Comparison of ENCODE assay signal across 8 cellular contexts in the genomic region with DNA sequence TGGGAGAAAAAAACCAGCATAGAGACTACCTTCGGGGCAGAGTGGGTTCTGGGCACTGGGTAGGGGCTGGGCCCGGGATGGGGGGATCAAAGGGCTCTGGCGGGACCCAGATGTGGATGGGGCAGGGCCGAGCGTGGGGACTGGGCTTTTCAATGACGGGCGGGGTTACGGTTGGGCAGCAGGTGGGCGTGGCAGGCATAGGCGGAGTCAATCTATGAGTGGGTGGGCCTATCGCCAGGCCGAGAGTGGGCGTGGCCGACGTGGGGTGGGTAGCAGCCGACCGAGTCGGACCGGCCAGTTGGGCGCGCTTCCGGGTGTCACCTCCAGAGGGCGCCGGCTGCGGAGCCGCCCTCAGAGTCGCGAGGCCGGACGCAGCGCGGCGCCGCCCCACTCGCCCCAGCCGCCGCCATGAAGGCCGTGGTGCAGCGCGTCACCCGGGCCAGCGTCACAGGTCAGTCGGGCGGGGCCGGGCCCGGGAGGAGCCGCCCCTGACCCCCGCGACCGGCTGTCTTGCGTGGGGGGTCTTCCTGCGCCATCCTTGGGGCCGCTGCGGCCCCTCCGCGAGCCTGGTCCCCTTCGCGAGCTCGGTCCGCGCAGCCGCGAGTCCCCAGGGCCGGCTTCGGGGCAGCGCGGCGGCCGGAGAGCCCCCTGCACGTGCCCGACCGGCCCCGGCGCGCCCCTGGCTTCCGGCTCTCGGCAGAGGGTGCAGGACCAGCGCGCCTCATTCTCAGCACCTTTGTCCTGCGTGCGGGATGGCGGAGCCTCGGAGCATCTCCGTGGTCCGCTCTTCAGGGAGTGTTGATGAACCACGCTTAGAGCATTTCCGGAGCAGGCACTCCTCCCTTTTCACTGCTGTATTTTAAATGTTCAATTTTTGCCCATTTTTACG. TPM values are rescaled to one million over a fixed set of nuclear protein-coding genes. Genes with fewer than 3 reads are reported as not detected.
DNase-seq lines count a peak whose midpoint lies in the region; ATAC-seq and TF ChIP-seq lines count a peak whose summit lies in the region.

A gene with protein sequence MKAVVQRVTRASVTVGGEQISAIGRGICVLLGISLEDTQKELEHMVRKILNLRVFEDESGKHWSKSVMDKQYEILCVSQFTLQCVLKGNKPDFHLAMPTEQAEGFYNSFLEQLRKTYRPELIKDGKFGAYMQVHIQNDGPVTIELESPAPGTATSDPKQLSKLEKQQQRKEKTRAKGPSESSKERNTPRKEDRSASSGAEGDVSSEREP (plus strand): TSS at position 390 of the 889 bp plus-strand sequence. CDS start 19 bp downstream, at position 409.

- WGBS in right lobe of liver (ENCODE audit: insufficient coverage, low coverage, low lambda C conversion rate, missing lambda C conversion rate): under 1% methylated on average over 12 of the region's 88 CpGs

- H3K9me3 Mint-ChIP-seq in CD4-positive, CD25-positive, alpha-beta regulatory T cell: no peaks in the 10 kb centered on the region

- no peaks in the 10 kb centered on the region for H3K9me3 ChIP-seq in CD4-positive, CD25-positive, alpha-beta regulatory T cell (ENCODE audit: control insufficient read depth in 2 of 2, low read length in 2 of 2)
- H3K9me3 ChIP-seq in right lobe of liver: no peaks in the 10 kb centered on the region

- H3K4me3 ChIP-seq in CD4-positive, CD25-positive, alpha-beta regulatory T cell (ENCODE audit: low read depth, low read length): peak within 1 kb of the TSS; percentile 84
- H3K4me3 ChIP-seq in right lobe of liver: peak within 1 kb of the TSS; percentile 76 to 81 (median 81)

- ATAC-seq in CD4-positive, CD25-positive, alpha-beta regulatory T cell (ENCODE audit: low read depth in 2 of 2): peak; percentile 79 to 81
- peak; percentile 84 for ATAC-seq in GM19351 (IDR thresholded peaks at IDR 0.05; ENCODE audit: unreplicated experiment)
- peak; percentile 87 for ATAC-seq in HG03520 (IDR thresholded peaks at IDR 0.05; ENCODE audit: unreplicated experiment)
- peak; percentile 98 to 99 (median 98) for ATAC-seq in right lobe of liver

- peaks cover 22% of the 10 kb centered on the region for H3K4me1 ChIP-seq in CD4-positive, CD25-positive, alpha-beta regulatory T cell (ENCODE audit: control insufficient read depth, insufficient read depth, low read length, poor library complexity, severe bottlenecking)
- H3K4me1 ChIP-seq in right lobe of liver: peaks cover 0 to 3% (median 2%) of the 10 kb centered on the region in 4 donors

- H3K27ac Mint-ChIP-seq in CD4-positive, CD25-positive, alpha-beta regulatory T cell: peak within 1 kb of the TSS; percentile 85 to 95 (median 92)

- TF ChIP-seq POLR2A in right lobe of liver (IDR thresholded peaks at IDR 0.05): peak; percentile 55

- no peaks in the 10 kb centered on the region for H3K36me3 Mint-ChIP-seq in CD4-positive, CD25-positive, alpha-beta regulatory T cell

- H3K4me3 Mint-ChIP-seq in CD4-positive, CD25-positive, alpha-beta regulatory T cell: peak within 1 kb of the TSS; percentile 90 to 97 (median 92)

- H3K27ac ChIP-seq in CD4-positive, CD25-positive, alpha-beta regulatory T cell (ENCODE audit: insufficient read depth, low read length, poor library complexity, severe bottlenecking): peak within 1 kb of the TSS; percentile 58
- H3K27ac ChIP-seq in right lobe of liver: peak within 1 kb of the TSS; percentile 31 to 65 (median 34)

- TF ChIP-seq CTCF in right lobe of liver (IDR thresholded peaks at IDR 0.05): peak; percentile 66 to 73 (median 68)

- peaks cover 10 to 37% (median 24%) of the 10 kb centered on the region in 4 donors for H3K4me1 Mint-ChIP-seq in CD4-positive, CD25-positive, alpha-beta regulatory T cell

- H3K36me3 ChIP-seq in CD4-positive, CD25-positive, alpha-beta regulatory T cell (ENCODE audit: control insufficient read depth, insufficient read depth, low read length): no peaks in the 10 kb centered on the region
- H3K36me3 ChIP-seq in right lobe of liver: no peaks in the 10 kb centered on the region

- peaks cover 7% of the 10 kb centered on the region for H3K27me3 Mint-ChIP-seq in CD4-positive, CD25-positive, alpha-beta regulatory T cell

- intact Hi-C loops in right lobe of liver (cut with DNase I): no loop called here

- peak; percentile 54 to 81 (median 72) for DNase-seq in CD4-positive, CD25-positive, alpha-beta regulatory T cell
- DNase-seq in NCI-H526 treated with DMSO at 0.1 percent for 48 hours (lab: John Stamatoyannopoulos, UW) (peak; percentile 79), dermis blood vessel endothelial cell (peak; percentile 90), right lobe of liver (peak; percentile 94 to 96 (median 95))
- peak; percentile 68 to 69 for DNase-seq in activated CD4-positive, alpha-beta T cell treated with anti-CD3 and anti-CD28 coated beads, Interleukin-2, amount 50 U/mL, for 4 hours
- peak; percentile 88 for DNase-seq in stimulated activated CD4-positive, alpha-beta T cell treated with anti-CD3 and anti-CD28 coated beads, Interleukin-4, amount 100 ng/mL, for 24 hours

- H3K27me3 ChIP-seq in CD4-positive, CD25-positive, alpha-beta regulatory T cell (ENCODE audit: control insufficient read depth, insufficient read depth, low read length): peaks cover 2% of the 10 kb centered on the region
- no peaks in the 10 kb centered on the region for H3K27me3 ChIP-seq in right lobe of liver

RNA-seq across cellular contexts. Expression of the gene that starts here (rescaled TPM):
- 16.5 TPM for total RNA-seq in CD4-positive, CD25-positive, alpha-beta regulatory T cell
- 10 to 100 TPM; 40.6 to 47.2 (median 44.6) TPM for polyA plus RNA-seq in CD4-positive, CD25-positive, alpha-beta regulatory T cell
- 54.5 and 64.6 TPM in 2 replicates for total RNA-seq in dermis blood vessel endothelial cell
- 10 to 100 TPM in 2 of 6 experiments, 1 to 10 TPM in 4; 5.4 to 21.2 (median 7.5) TPM for total RNA-seq in right lobe of liver

Comparison
In these comparisons a context has a peak if more than half of its experiments do, and no peak if none do; other contexts are left out.
1. Peak in every context shown above with its lines: DNase-seq, ATAC-seq, H3K4me3 ChIP-seq and H3K27ac ChIP-seq.